ENCODE assay signal across 32 cellular contexts in genomic region chrX:74195120-74195519, GRCh38.
"Had no signal": no experiment of that assay in that cellular context is flagged by ENCODE, and none has a peak within 500 bp of the region (broad histone marks: within the 10 kb centered on the region; RNA-seq: fewer than 3 reads in every experiment).

No MANE protein-coding gene starts in this region.

- DNase-seq: activated B cell treated with CpG ODN at 0.5 μM for 24 hours; activated CD4-positive, alpha-beta T cell treated with anti-CD3 and anti-CD28 coated beads for 48 hours; activated CD4-positive, alpha-beta T cell treated with anti-CD3 and anti-CD28 coated beads, Interleukin-2, amount 50 U/mL, for 1 hour; activated CD4-positive, alpha-beta T cell treated with anti-CD3 and anti-CD28 coated beads, Interleukin-2, amount 50 U/mL, for 48 hours; activated CD8-positive, alpha-beta memory T cell treated with anti-CD3 and anti-CD28 coated beads for 24 hours; activated CD8-positive, alpha-beta T cell treated with anti-CD3 and anti-CD28 coated beads for 36 hours; activated effector memory CD4-positive, alpha-beta T cell treated with Interleukin-2 at 50 U/mL for 16 hours; activated gamma-delta T cell treated with Interleukin-2 at 50 U/mL for 16 hours; activated naive CD4-positive, alpha-beta T cell treated with Interleukin-2 at 50 U/mL for 16 hours; activated naive CD8-positive, alpha-beta T cell treated with anti-CD3 and anti-CD28 coated beads for 36 hours; activated naive CD8-positive, alpha-beta T cell treated with anti-CD3 and anti-CD28 coated beads, Interleukin-2, amount 50 U/mL, for 24 hours; activated T-cell treated with anti-CD3 and anti-CD28 coated beads, Interleukin-2, amount 50 U/mL, for 4 hours; adrenal gland; amygdala; aorta; body of pancreas; central memory CD4-positive, alpha-beta T cell; cerebellar nuclear complex; colonic mucosa; effector CD8-positive, alpha-beta T cell; foreskin keratinocyte; gastrocnemius medialis; glutamatergic neuron; T-helper 1 cell; T-helper 17 cell; T1000; WERI-Rb-1 had no signal

- H3K4me3 Mint-ChIP-seq: activated B cell treated with CpG ODN at 0.5 μM for 24 hours; activated CD8-positive, alpha-beta T cell treated with anti-CD3 and anti-CD28 coated beads for 36 hours; activated naive CD4-positive, alpha-beta T cell treated with anti-CD3 and anti-CD28 coated beads, Interleukin-2, amount 50 U/mL, for 24 hours; activated naive CD8-positive, alpha-beta T cell treated with anti-CD3 and anti-CD28 coated beads for 36 hours; activated naive CD8-positive, alpha-beta T cell treated with anti-CD3 and anti-CD28 coated beads, Interleukin-2, amount 50 U/mL, for 24 hours; activated T-cell treated with anti-CD3 and anti-CD28 coated beads, Interleukin-2, amount 50 U/mL, for 4 hours; activated T-helper 17 cell treated with anti-CD3 and anti-CD28 coated beads, Interleukin-2, amount 50 U/mL, for 72 hours; T-helper 17 cell; T-helper 2 cell treated with Interferon-gamma antibody and Interleukin-4, amounts not matched to agents 5 μg/mL and 100 μg/mL, for 36 hours had no signal

- H3K4me1 Mint-ChIP-seq: activated B cell treated with CpG ODN at 0.5 μM for 24 hours; activated naive CD4-positive, alpha-beta T cell treated with anti-CD3 and anti-CD28 coated beads, Interleukin-2, amount 50 U/mL, for 24 hours; activated naive CD8-positive, alpha-beta T cell treated with anti-CD3 and anti-CD28 coated beads for 36 hours; activated naive CD8-positive, alpha-beta T cell treated with anti-CD3 and anti-CD28 coated beads, Interleukin-2, amount 50 U/mL, for 24 hours; activated T-helper 17 cell treated with anti-CD3 and anti-CD28 coated beads, Interleukin-2, amount 50 U/mL, for 72 hours; T-helper 17 cell had no signal

- H3K4me1 ChIP-seq: adrenal gland, body of pancreas, colonic mucosa, esophagus muscularis mucosa, foreskin keratinocyte, gastrocnemius medialis had no signal

- H3K9me3 Mint-ChIP-seq: activated naive CD4-positive, alpha-beta T cell treated with anti-CD3 and anti-CD28 coated beads, Interleukin-2, amount 50 U/mL, for 24 hours; T-helper 2 cell treated with Interferon-gamma antibody and Interleukin-4, amounts not matched to agents 5 μg/mL and 100 μg/mL, for 36 hours had no signal

- H3K36me3 ChIP-seq: adrenal gland, colonic mucosa, esophagus muscularis mucosa, gastrocnemius medialis, WERI-Rb-1 had no signal

- H3K27ac Mint-ChIP-seq: activated B cell treated with CpG ODN at 0.5 μM for 24 hours; activated CD8-positive, alpha-beta T cell treated with anti-CD3 and anti-CD28 coated beads for 36 hours; activated naive CD4-positive, alpha-beta T cell treated with anti-CD3 and anti-CD28 coated beads, Interleukin-2, amount 50 U/mL, for 24 hours; activated naive CD8-positive, alpha-beta T cell treated with anti-CD3 and anti-CD28 coated beads for 36 hours; activated naive CD8-positive, alpha-beta T cell treated with anti-CD3 and anti-CD28 coated beads, Interleukin-2, amount 50 U/mL, for 24 hours; activated T-helper 17 cell treated with anti-CD3 and anti-CD28 coated beads, Interleukin-2, amount 50 U/mL, for 72 hours; T-helper 17 cell; T-helper 2 cell treated with Interferon-gamma antibody and Interleukin-4, amounts not matched to agents 5 μg/mL and 100 μg/mL, for 36 hours had no signal

- H3K27ac ChIP-seq: adrenal gland, body of pancreas, colonic mucosa, esophagus muscularis mucosa, foreskin keratinocyte, gastrocnemius medialis, WERI-Rb-1 had no signal

- ATAC-seq: activated CD4-positive, CD25-positive, alpha-beta regulatory T cell treated with anti-CD3 and anti-CD28 coated beads, Interleukin-2, amount 50 U/mL, for 24 hours; activated CD8-positive, alpha-beta T cell treated with anti-CD3 and anti-CD28 coated beads for 36 hours; activated naive CD8-positive, alpha-beta T cell treated with anti-CD3 and anti-CD28 coated beads, Interleukin-2, amount 50 U/mL, for 24 hours; activated T-cell treated with anti-CD3 and anti-CD28 coated beads, Interleukin-2, amount 50 U/mL, for 4 hours; activated T-helper 17 cell treated with anti-CD3 and anti-CD28 coated beads, Interleukin-2, amount 50 U/mL, for 72 hours; body of pancreas; foreskin keratinocyte; gastrocnemius medialis; T-helper 17 cell had no signal

- H3K4me3 ChIP-seq: adrenal gland, body of pancreas, colonic mucosa, esophagus muscularis mucosa, gastrocnemius medialis had no signal

- H3K27me3 ChIP-seq: body of pancreas, colonic mucosa, esophagus muscularis mucosa, foreskin keratinocyte, gastrocnemius medialis had no signal

- H3K27me3 Mint-ChIP-seq: activated B cell treated with CpG ODN at 0.5 μM for 24 hours; activated CD8-positive, alpha-beta T cell treated with anti-CD3 and anti-CD28 coated beads for 36 hours; activated naive CD4-positive, alpha-beta T cell treated with anti-CD3 and anti-CD28 coated beads, Interleukin-2, amount 50 U/mL, for 24 hours; activated naive CD8-positive, alpha-beta T cell treated with anti-CD3 and anti-CD28 coated beads for 36 hours; activated naive CD8-positive, alpha-beta T cell treated with anti-CD3 and anti-CD28 coated beads, Interleukin-2, amount 50 U/mL, for 24 hours; activated T-helper 17 cell treated with anti-CD3 and anti-CD28 coated beads, Interleukin-2, amount 50 U/mL, for 72 hours; T-helper 17 cell had no signal

- H3K9me3 ChIP-seq: body of pancreas, colonic mucosa, esophagus muscularis mucosa, gastrocnemius medialis had no signal
